In genomic region chr6:169169941-169170582, GRCh38 we compare ENCODE assay signal across 2 cellular contexts.
TF ChIP-seq lines count a peak whose summit lies in the region.

No MANE protein-coding gene starts in this region.

TF ChIP-seq in HCT116, 20 proteins besides CTCF, POLR2A, EP300 and RAD21:
- TF ChIP-seq TCF7L2 (IDR thresholded peaks at IDR 0.05; ENCODE audit: borderline replicate concordance, extremely low read depth, insufficient read depth, insufficient read length) (no peak), SRF (IDR thresholded peaks at IDR 0.05; ENCODE audit: low read depth) (no peak), ZBTB33 (IDR thresholded peaks at IDR 0.05; ENCODE audit: extremely low read depth, insufficient replicate concordance, low read length) (no peak)

TF ChIP-seq in H1, 55 proteins besides CTCF, POLR2A, EP300 and RAD21:
- no peak for TF ChIP-seq NANOG (IDR thresholded peaks at IDR 0.05; ENCODE audit: insufficient read depth, low read depth, low read length, poor library complexity, severe bottlenecking)
